8 cellular contexts compared by ENCODE assay signal in genomic region chr6:24357336-24358218, GRCh38. TPM values are rescaled to one million over a fixed set of nuclear protein-coding genes. Genes with fewer than 3 reads are reported as not detected.
DNase-seq lines count a peak whose midpoint lies in the region; ATAC-seq and TF ChIP-seq lines count a peak whose summit lies in the region.

Gene DCDC2 (minus strand): TSS chr6:24358059. CDS start chr6:24357750, 309 bp downstream.

- intact Hi-C loops in mucosa of descending colon (cut with DNase I, micrococcal nuclease), result no loop called here

- no peaks in the 10 kb centered on the region for H3K27me3 ChIP-seq in stomach smooth muscle (ENCODE audit: control insufficient read depth in 1 of 2, insufficient read depth in 2 of 2, low read length in 2 of 2)

- no peak within 1 kb of the TSS for H3K9ac ChIP-seq in stomach smooth muscle (ENCODE audit: low read length in 2 of 2)

- ATAC-seq in mucosa of descending colon, result peak; percentile 87
- ATAC-seq in GM18909 (IDR thresholded peaks at IDR 0.05; ENCODE audit: poor library complexity, unreplicated experiment), result no peak

- TF ChIP-seq CTCF in mucosa of descending colon (IDR thresholded peaks at IDR 0.05), result no peak
- TF ChIP-seq CTCF in RWPE1 (conservative IDR thresholded peaks at IDR 0.05; ENCODE audit: low read depth), result no peak

- H3K36me3 ChIP-seq in mucosa of descending colon (ENCODE audit: low read depth), result no peaks in the 10 kb centered on the region
- no peaks in the 10 kb centered on the region for H3K36me3 ChIP-seq in stomach smooth muscle (ENCODE audit: control insufficient read depth in 2 of 2, insufficient read depth in 2 of 2, low read length in 2 of 2)

- DNase-seq in HK-2 (ENCODE audit: unreplicated experiment), result peak; percentile 86
- peak; percentile 31 for DNase-seq in activated CD4-positive, alpha-beta T cell treated with anti-CD3 and anti-CD28 coated beads, Interleukin-2, amount 50 U/mL, for 1 hour
- DNase-seq in effector CD4-positive, alpha-beta T cell, result peak; percentile 7
- DNase-seq in mucosa of descending colon, result peak; percentile 86 to 90 (median 89)
- DNase-seq in RWPE1 (ENCODE audit: low spot score), result no peak
- no peak for DNase-seq in cerebellar cortex (ENCODE audit: low spot score)

- H3K9me3 ChIP-seq in mucosa of descending colon, result no peaks in the 10 kb centered on the region
- H3K9me3 ChIP-seq in stomach smooth muscle (ENCODE audit: control insufficient read depth in 2 of 2, low read length in 2 of 2), result no peaks in the 10 kb centered on the region

- CTCF ChIA-PET in RWPE1 (lab: Yijun Ruan, JAX), result interaction anchor here (1.1 to 1.2 kb wide), 2 partner anchors 42 to 75 kb away, joined by 3 to 4 read pairs; no protein-coding TSS in a partner anchor

- POLR2A ChIA-PET in RWPE1 (lab: Yijun Ruan, JAX; ENCODE audit: low non-redundant PET), result no interaction called here

- H3K4me1 ChIP-seq in mucosa of descending colon (ENCODE audit: low read depth), result peaks cover 9% of the 10 kb centered on the region
- H3K4me1 ChIP-seq in stomach smooth muscle (ENCODE audit: control insufficient read depth, insufficient read depth, low read length), result peaks cover 14% of the 10 kb centered on the region

- H3K4me3 ChIP-seq in mucosa of descending colon, result no peak within 1 kb of the TSS
- peak within 1 kb of the TSS; percentile 58 to 69 for H3K4me3 ChIP-seq in stomach smooth muscle (ENCODE audit: low read length in 2 of 2)

- H3K27ac ChIP-seq in stomach smooth muscle (ENCODE audit: low read length) (no peak within 1 kb of the TSS), RWPE1 (no peak within 1 kb of the TSS)

RNA-seq across cellular contexts. Expression of gene DCDC2, which starts in this region (rescaled TPM):
- 1 to 10 TPM in 2 of 3 donors, under 1 TPM in 1; 0.44 to 3.2 (median 2.6) TPM for total RNA-seq in mucosa of descending colon

Comparison
In these comparisons a context has a peak if more than half of its experiments do, and no peak if none do; other contexts are left out.
1. DNase-seq: peak in HK-2 (single experiment), activated CD4-positive, alpha-beta T cell treated with anti-CD3 and anti-CD28 coated beads, Interleukin-2, amount 50 U/mL, for 1 hour (single experiment), effector CD4-positive, alpha-beta T cell (single experiment) and mucosa of descending colon (3 of 3); none in RWPE1 (single experiment) and cerebellar cortex (single experiment).